7 cellular contexts compared by ENCODE assay signal in the genomic region with DNA sequence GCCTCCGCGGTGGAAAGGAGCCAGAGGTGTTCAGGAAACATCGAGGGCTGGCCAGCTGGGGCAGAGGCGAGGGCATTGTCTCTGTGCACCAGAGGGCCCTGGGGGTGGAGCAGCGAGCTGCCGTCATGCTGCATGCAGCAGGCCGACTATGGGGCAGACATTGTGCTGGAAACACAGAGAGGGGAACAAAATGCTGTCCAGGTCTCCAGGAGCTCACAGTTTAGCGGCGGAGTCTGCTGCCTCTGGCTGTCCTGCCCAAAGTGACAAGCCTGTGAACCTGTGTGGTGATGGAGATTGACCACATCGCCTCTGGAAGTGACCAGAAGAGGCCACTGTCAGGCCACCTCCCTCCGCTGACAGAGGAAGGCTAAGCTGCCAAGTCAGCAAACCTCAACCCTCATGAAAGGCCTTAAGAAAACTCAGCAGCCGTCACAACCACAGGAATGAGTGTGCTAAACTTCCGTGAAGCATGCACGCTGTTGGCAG. TPM values are rescaled to one million over a fixed set of nuclear protein-coding genes. Genes with fewer than 3 reads are reported as not detected.
DNase-seq lines count a peak whose midpoint lies in the region; ATAC-seq and TF ChIP-seq lines count a peak whose summit lies in the region.

No MANE protein-coding gene starts in this region.

- H3K9me3 ChIP-seq in SJSA1 (replicated peaks) = no peaks in the 10 kb centered on the region
- H3K9me3 ChIP-seq in thymus (ENCODE audit: control insufficient read depth) = no peaks in the 10 kb centered on the region

- peaks cover 2% of the 10 kb centered on the region for H3K27me3 Mint-ChIP-seq in osteocyte (ENCODE audit: unreplicated experiment)

- 15% methylated on average over 14 of the region's 14 CpGs for WGBS in thymus

- H3K4me3 ChIP-seq in SJSA1 = no peak overlapping the region
- no peak overlapping the region for H3K4me3 ChIP-seq in thymus (ENCODE audit: low read length)

- no peaks in the 10 kb centered on the region for H3K9me3 Mint-ChIP-seq in osteocyte (ENCODE audit: unreplicated experiment)

- H3K27ac ChIP-seq in SJSA1 = 0 out of 2 replicates have a peak overlapping the region, but pooled peaks have one; percentile 19
- H3K27ac ChIP-seq in thymus (ENCODE audit: low read depth) = peak overlapping the region; percentile 52

- H3K36me3 ChIP-seq in SJSA1 (no peaks in the 10 kb centered on the region), thymus (ENCODE audit: control insufficient read depth, insufficient read depth) (no peaks in the 10 kb centered on the region)

- no peak overlapping the region for H3K4me3 Mint-ChIP-seq in osteocyte (ENCODE audit: unreplicated experiment)

- H3K4me1 ChIP-seq in SJSA1 (replicated peaks) = peaks cover 14% of the 10 kb centered on the region
- peaks cover 17% of the 10 kb centered on the region for H3K4me1 ChIP-seq in thymus (ENCODE audit: control insufficient read depth, insufficient read depth, low read length)

- no peak for TF ChIP-seq CTCF in osteocyte (IDR thresholded peaks at IDR 0.05)

- ATAC-seq in GM19455 (IDR thresholded peaks at IDR 0.05; ENCODE audit: unreplicated experiment) (peak; percentile 41), left lobe of liver (peak; percentile 90)

- no peaks in the 10 kb centered on the region for H3K36me3 Mint-ChIP-seq in osteocyte (ENCODE audit: unreplicated experiment)

- H3K27ac Mint-ChIP-seq in osteocyte (ENCODE audit: unreplicated experiment) = no peak overlapping the region

- peak; percentile 62 to 64 for DNase-seq in SJSA1 (ENCODE audit: low read depth in 1 of 2, low spot score in 2 of 2)
- DNase-seq in anterior cingulate cortex (lab: John Stamatoyannopoulos, UW) = peak in 50 of 58 donors; percentile 0 to 76 (median 33)
- no peak for DNase-seq in left lobe of liver (ENCODE audit: low spot score)
- no peak for DNase-seq in osteocyte (ENCODE audit: extremely low spot score, unreplicated experiment)
- DNase-seq in NCI-H146 treated with DMSO at 0.1 percent for 48 hours (lab: John Stamatoyannopoulos, UW; ENCODE audit: unreplicated experiment) = no peak

- H3K27me3 ChIP-seq in SJSA1 (replicated peaks) (no peaks in the 10 kb centered on the region), thymus (ENCODE audit: control insufficient read depth, insufficient read depth) (no peaks in the 10 kb centered on the region)

- no peaks in the 10 kb centered on the region for H3K4me1 Mint-ChIP-seq in osteocyte (ENCODE audit: unreplicated experiment)

RNA-seq across cellular contexts. Expression of a gene that starts 20.1 kb away (rescaled TPM):
- total RNA-seq in SJSA1 (2014; rRNA removed; shearing (Covaris generic)) = not detected in 2 replicates
- 2.4 TPM for total RNA-seq in left lobe of liver
- 58.2 TPM for polyA plus RNA-seq in thymus
- not detected in 2 replicates for total RNA-seq in osteocyte

RNA-seq across cellular contexts. Expression of a gene that starts 20.8 kb away (rescaled TPM):
- 0.03 TPM in 1 of 2 replicates, not detected in the other for total RNA-seq in SJSA1 (2014; rRNA removed; shearing (Covaris generic))
- total RNA-seq in left lobe of liver = 2.0 TPM
- polyA plus RNA-seq in thymus = 0.62 TPM
- total RNA-seq in osteocyte = 0.27 and 0.39 TPM in 2 replicates

Comparison
In these comparisons a context has a peak if more than half of its experiments do, and no peak if none do; other contexts are left out.
1. DNase-seq: peak in SJSA1 (2 of 2) and anterior cingulate cortex (50 of 58); none in left lobe of liver (single experiment), osteocyte (single experiment) and NCI-H146 treated with DMSO at 0.1 percent for 48 hours (single experiment).